Comparison of ENCODE assay signal across 10 cellular contexts in the genomic region with DNA sequence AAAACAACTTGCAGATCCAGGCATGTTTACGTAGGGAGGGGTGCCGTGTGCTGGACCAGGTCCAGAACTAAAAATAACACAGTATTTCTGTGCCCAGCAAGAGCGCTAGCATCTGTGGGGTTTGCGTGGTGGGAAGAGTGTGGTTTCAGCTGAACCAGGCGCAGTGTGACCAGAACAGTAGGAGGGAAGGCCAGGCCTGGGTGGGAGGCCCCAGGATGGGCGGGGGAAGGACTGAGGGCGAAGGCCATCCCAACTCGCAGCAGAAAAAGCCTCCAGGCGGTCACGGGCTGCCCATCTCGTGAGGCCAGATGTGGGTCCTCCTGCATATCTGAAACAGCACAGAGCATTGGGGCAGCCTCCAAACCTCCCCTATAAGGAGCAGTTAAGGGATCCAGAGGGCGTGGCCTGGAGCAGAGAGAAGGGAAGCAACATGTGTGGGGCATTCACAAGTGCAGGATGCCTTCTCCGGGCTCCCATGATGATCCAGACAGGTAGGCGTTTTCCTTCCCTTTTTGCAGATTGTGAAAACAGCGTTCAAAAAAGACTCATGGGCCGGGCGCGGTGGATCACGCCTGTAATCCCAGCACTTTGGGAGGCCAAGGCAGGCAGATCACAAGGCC. TPM values are rescaled to one million over a fixed set of nuclear protein-coding genes. Genes with fewer than 3 reads are reported as not detected.
A peak's percentile ranks its signal among the peaks of the same experiment; 100 is the strongest.
DNase-seq lines count a peak whose midpoint lies in the region; ATAC-seq and TF ChIP-seq lines count a peak whose summit lies in the region.
"Had no signal": no experiment of that assay in that cellular context is flagged by ENCODE, and none has a peak within 500 bp of the region (broad histone marks: within the 10 kb centered on the region; RNA-seq: fewer than 3 reads in every experiment).

No MANE protein-coding gene starts in this region.

- H3F3A ChIP-seq in GM23338 (replicated peaks; ENCODE audit: low read depth) (no peaks in the 10 kb centered on the region), SK-N-SH (replicated peaks; ENCODE audit: insufficient read depth) (no peaks in the 10 kb centered on the region)

- TF ChIP-seq CTCF in GM23338 (conservative IDR thresholded peaks at IDR 0.05; ENCODE audit: low read depth in 2 of 2) (no peak), SK-N-SH (IDR thresholded peaks at IDR 0.05) (no peak)

- WGBS in SK-N-SH (ENCODE audit: low lambda C conversion rate) = 80% methylated on average over 19 of the region's 19 CpGs

- no peak overlapping the region for H3K4me3 ChIP-seq in GM23338
- no peak overlapping the region for H3K4me3 ChIP-seq in SK-N-SH (ENCODE audit: low read depth in 2 of 2, low read length in 1 of 2)
- no peak overlapping the region for H3K4me3 ChIP-seq in skin epidermis

- H3K9me2 ChIP-seq in GM23338 (ENCODE audit: insufficient read depth) (no peaks in the 10 kb centered on the region), SK-N-SH (no peaks in the 10 kb centered on the region)

- POLR2A ChIA-PET in SK-N-SH (lab: Yijun Ruan, JAX) = interaction anchor here (0.6 to 1.3 kb wide), 4 partner anchors 21 to 300 kb away, joined by 3 to 4 read pairs (median 3); no protein-coding TSS in a partner anchor

- H3K79me2 ChIP-seq in GM23338 (replicated peaks; ENCODE audit: insufficient read depth) (no peaks in the 10 kb centered on the region), SK-N-SH (ENCODE audit: insufficient read depth) (no peaks in the 10 kb centered on the region)

- H3K36me3 ChIP-seq in GM23338 (ENCODE audit: insufficient read depth) (no peaks in the 10 kb centered on the region), SK-N-SH (replicated peaks in 1 of 2; ENCODE audit: control insufficient read depth in 1 of 2, insufficient read depth in 2 of 2, low read length in 1 of 2) (no peaks in the 10 kb centered on the region)

- no peaks in the 10 kb centered on the region for H3K9me3 ChIP-seq in SK-N-SH

- no peaks in the 10 kb centered on the region for H3K36me3 Mint-ChIP-seq in GM23338 (ENCODE audit: low read depth)
- H3K36me3 Mint-ChIP-seq: naive B cell had no signal

- ATAC-seq in GM23338 (peak; percentile 15; the same call in 2 of the 3 replicates), left cardiac atrium (peak; percentile 64 to 69), HG02588 (IDR thresholded peaks at IDR 0.05; ENCODE audit: unreplicated experiment) (no peak), GM21526 (IDR thresholded peaks at IDR 0.05; ENCODE audit: low FRiP score, unreplicated experiment) (no peak)

- no peak for DNase-seq in GM23338 (ENCODE audit: low spot score)
- DNase-seq in SK-N-SH = peak; percentile 87
- DNase-seq in left cardiac atrium = peak; percentile 81
- no peak for DNase-seq in activated CD4-positive, CD25-positive, alpha-beta regulatory T cell (lab: John Stamatoyannopoulos, UW)
- DNase-seq in NAMALWA (ENCODE audit: low spot score) = no peak
- DNase-seq: activated CD4-positive, alpha-beta T cell treated with anti-CD3 and anti-CD28 coated beads for 1 hour; naive B cell had no signal

- no peaks in the 10 kb centered on the region for H3K27me3 ChIP-seq in GM23338 (ENCODE audit: insufficient read depth)
- no peaks in the 10 kb centered on the region for H3K27me3 ChIP-seq in SK-N-SH (ENCODE audit: insufficient read depth)

- H2AFZ ChIP-seq in GM23338 (peak overlapping the region; percentile 96), SK-N-SH (ENCODE audit: low read depth) (no peak overlapping the region)

- CTCF ChIA-PET in SK-N-SH (lab: Yijun Ruan, JAX) = interaction anchor here (0.6 to 3.9 kb wide), 7 partner anchors 8 to 102 kb away, joined by 3 to 19 read pairs (median 4); no protein-coding TSS in a partner anchor

- H3K9ac ChIP-seq in SK-N-SH = no peak overlapping the region

- H3K4me1 Mint-ChIP-seq in GM23338 = peaks cover 15% of the 10 kb centered on the region
- H3K4me1 Mint-ChIP-seq: naive B cell had no signal

- TF ChIP-seq EP300 in SK-N-SH (IDR thresholded peaks at IDR 0.05; ENCODE audit: borderline replicate concordance in 1 of 2, low read depth in 1 of 2, low read length in 1 of 2) = peak in 1 of 2 experiments; percentile 45; a peak in 1 of 4 replicates

- peaks cover 10% of the 10 kb centered on the region for H3K4me1 ChIP-seq in GM23338 (ENCODE audit: insufficient read depth)
- peaks cover 10 to 44% of the 10 kb centered on the region in 2 experiments; a peak in 2 of 4 replicates for H3K4me1 ChIP-seq in SK-N-SH (ENCODE audit: control insufficient read depth in 1 of 2, insufficient read depth in 2 of 2, low read depth in 1 of 2, low read length in 1 of 2)

- intact Hi-C loops in left cardiac atrium (cut with DNase I) = no loop called here

- TF ChIP-seq RAD21 in SK-N-SH (IDR thresholded peaks at IDR 0.05; ENCODE audit: low read length) = no peak

- no peaks in the 10 kb centered on the region for H4K20me1 ChIP-seq in GM23338 (replicated peaks; ENCODE audit: insufficient read depth)
- H4K20me1 ChIP-seq in SK-N-SH (ENCODE audit: insufficient read depth) = no peaks in the 10 kb centered on the region

- H3K4me2 ChIP-seq in GM23338 = no peak overlapping the region
- H3K4me2 ChIP-seq in SK-N-SH = peak overlapping the region; percentile 7; the same call in 1 of the 2 replicates

- no peak overlapping the region for H3K4me3 Mint-ChIP-seq in GM23338
- H3K4me3 Mint-ChIP-seq: naive B cell had no signal

- peaks cover 3% of the 10 kb centered on the region; the same call in 1 of the 3 replicates for H3K9me3 Mint-ChIP-seq in GM23338
- H3K9me3 Mint-ChIP-seq: naive B cell had no signal

- H3K27ac ChIP-seq in GM23338 (ENCODE audit: low read depth) (no peak overlapping the region), SK-N-SH (ENCODE audit: low read depth in 2 of 2, low read length in 1 of 2) (peak overlapping the region in 1 of 2 experiments; percentile 83; a peak in 2 of 4 replicates), skin epidermis (peak overlapping the region in 20 of 21 experiments; percentile 6 to 85 (median 76))

- 0 out of 2 replicates have a peak overlapping the region, but pooled peaks have one; percentile 24 for H3K27ac Mint-ChIP-seq in GM23338
- H3K27ac Mint-ChIP-seq: naive B cell had no signal

- H3K27me3 Mint-ChIP-seq in GM23338 (ENCODE audit: insufficient read depth, low read depth, poor library complexity) = peaks cover 13% of the 10 kb centered on the region

TF ChIP-seq in GM23338, 12 proteins besides CTCF, POLR2A, EP300 and RAD21 (continues in another document):
- TF ChIP-seq NANOG (IDR thresholded peaks at IDR 0.05; ENCODE audit: borderline replicate concordance) = no peak
- TF ChIP-seq ZNF114 (CRISPR knock-in tag; IDR thresholded peaks at IDR 0.05) = no peak

TF ChIP-seq in SK-N-SH, 30 proteins besides CTCF, POLR2A, EP300 and RAD21:
- peak; percentile 6; the same call in 1 of the 2 replicates for TF ChIP-seq GATA2 (CRISPR knock-in tag; IDR thresholded peaks at IDR 0.05)
- TF ChIP-seq MXI1 (IDR thresholded peaks at IDR 0.05; ENCODE audit: low read depth, low read length) = no peak

RNA-seq across cellular contexts. Expression of gene CD9, which starts 17.8 kb away (rescaled TPM):
- total RNA-seq in GM23338 (2014; rRNA removed; shearing (Covaris generic)) = 222 and 227 TPM in 2 replicates
- polyA plus RNA-seq in GM23338 (2016; fragmentation: Nextera tagmentation; extraction: Ambion mirVana) (250 and 251 TPM in 2 replicates), SK-N-SH (2012; rRNA removed) (76.6 and 77.3 TPM in 2 replicates)
- polyA plus RNA-seq in SK-N-SH (2012; cell fraction: cytosol; rRNA removed) = 71.1 and 79.7 TPM in 2 replicates
- 33.1 and 44.1 TPM in 2 replicates for polyA plus RNA-seq in SK-N-SH (2012; cell fraction: nucleus; rRNA removed)
- total RNA-seq in left cardiac atrium = 100 to 1,000 TPM in 1 of 2 donors, 10 to 100 TPM in 1; 55.1 to 167 TPM

RNA-seq across cellular contexts. Expression of gene VWF, which starts 57.9 kb away (rescaled TPM):
- total RNA-seq in GM23338 (2014; rRNA removed; shearing (Covaris generic)) = 0.31 and 0.56 TPM in 2 replicates
- 0.03 and 0.42 TPM in 2 replicates for polyA plus RNA-seq in GM23338 (2016; fragmentation: Nextera tagmentation; extraction: Ambion mirVana)
- 0.02 and 0.12 TPM in 2 replicates for polyA plus RNA-seq in SK-N-SH (2012; rRNA removed)
- polyA plus RNA-seq in SK-N-SH (2012; cell fraction: cytosol; rRNA removed) = 0.01 and 0.03 TPM in 2 replicates
- polyA plus RNA-seq in SK-N-SH (2012; cell fraction: nucleus; rRNA removed) = 0.05 and 0.06 TPM in 2 replicates
- 100 to 1,000 TPM; 241 to 483 TPM for total RNA-seq in left cardiac atrium

Comparison
In these comparisons a context has a peak if more than half of its experiments do, and no peak if none do; other contexts are left out.
1. ATAC-seq: peak in GM23338 (single experiment) and left cardiac atrium (2 of 2); none in HG02588 (single experiment) and GM21526 (single experiment).
2. DNase-seq: peak in SK-N-SH (single experiment) and left cardiac atrium (single experiment); none in GM23338 (single experiment), activated CD4-positive, CD25-positive, alpha-beta regulatory T cell (0 of 4) and NAMALWA (single experiment).
3. RNA of gene VWF, which starts 57.9 kb away (total RNA-seq): 241 to 483 TPM in left cardiac atrium; 0.31 to 0.56 TPM in GM23338; every median in the first group is over 100 times any median in the second.